Comparison of ENCODE assay signal across 10 cellular contexts in the genomic region with DNA sequence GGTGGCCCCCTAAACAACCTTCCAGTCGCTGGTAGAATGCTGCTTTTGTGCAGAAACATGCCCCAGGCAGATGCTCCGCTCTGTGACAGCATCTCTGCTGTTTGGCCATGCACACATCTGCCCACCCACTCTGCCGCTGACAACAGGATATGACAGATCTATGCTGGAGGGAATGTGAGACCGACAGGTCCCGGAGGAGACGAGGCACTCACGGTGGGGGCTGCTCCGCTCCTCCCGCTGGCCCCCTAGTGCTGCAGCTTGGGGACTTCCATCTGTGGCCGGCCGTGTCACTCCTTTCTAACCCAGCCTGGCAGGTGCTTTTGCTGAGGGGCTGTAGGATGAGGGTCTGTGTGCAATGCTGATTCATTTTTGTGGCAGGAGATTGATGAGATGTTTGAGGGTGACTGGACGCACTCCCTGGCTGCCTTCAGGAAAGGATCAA. TPM values are rescaled to one million over a fixed set of nuclear protein-coding genes. Genes with fewer than 3 reads are reported as not detected.
DNase-seq lines count a peak whose midpoint lies in the region; ATAC-seq and TF ChIP-seq lines count a peak whose summit lies in the region.
"Had no signal": no experiment of that assay in that cellular context is flagged by ENCODE, and none has a peak within 500 bp of the region (broad histone marks: within the 10 kb centered on the region; RNA-seq: fewer than 3 reads in every experiment).

No MANE protein-coding gene starts in this region.

- no peak overlapping the region for H4K5ac ChIP-seq in mesendoderm (ENCODE audit: low read length)

- H3K4me2 ChIP-seq in mesendoderm (ENCODE audit: low read length) = no peak overlapping the region
- H3K4me2 ChIP-seq: neural progenitor cell had no signal

- ATAC-seq in HG02798 (IDR thresholded peaks at IDR 0.05; ENCODE audit: poor library complexity, unreplicated experiment) = peak; percentile 52

- H3K36me3 ChIP-seq in GM06990 (ENCODE audit: control insufficient read depth, insufficient read depth, low read length) = no peaks in the 10 kb centered on the region
- H3K36me3 ChIP-seq in mesendoderm (ENCODE audit: control insufficient read depth, insufficient read depth, low read length) = no peaks in the 10 kb centered on the region
- H3K36me3 ChIP-seq: neural progenitor cell had no signal

- H2BK15ac ChIP-seq in mesendoderm (replicated peaks; ENCODE audit: low read depth) = no peak overlapping the region

- no peak overlapping the region for H2BK120ac ChIP-seq in mesendoderm (ENCODE audit: low read depth, low read length)

- H3K27ac ChIP-seq in mesendoderm (ENCODE audit: low read depth, low read length) (no peak overlapping the region), coronary artery (no peak overlapping the region)
- H3K27ac ChIP-seq: neural progenitor cell had no signal

- H3K79me2 ChIP-seq in mesendoderm (ENCODE audit: control insufficient read depth, insufficient read depth, low read length) = no peaks in the 10 kb centered on the region

- peak overlapping the region; percentile 6 for H3K56ac ChIP-seq in mesendoderm (ENCODE audit: low read length)

- H3K4me3 ChIP-seq in GM06990 (replicated peaks; ENCODE audit: low read depth, low read length) = no peak overlapping the region
- H3K4me3 ChIP-seq in mesendoderm (ENCODE audit: low read length) = no peak overlapping the region
- H3K4me3 ChIP-seq in coronary artery = no peak overlapping the region
- H3K4me3 ChIP-seq: neural progenitor cell had no signal

- TF ChIP-seq CTCF in GM06990 (IDR thresholded peaks at IDR 0.05; ENCODE audit: insufficient read depth, low read length, poor library complexity, severe bottlenecking) (no peak), coronary artery (IDR thresholded peaks at IDR 0.05) (no peak)

- H3K79me1 ChIP-seq in mesendoderm (ENCODE audit: low read length) = no peaks in the 10 kb centered on the region

- peak; percentile 61 for DNase-seq in GM06990 (ENCODE audit: extremely low read depth, insufficient read length)
- DNase-seq in activated CD8-positive, alpha-beta memory T cell treated with anti-CD3 and anti-CD28 coated beads for 4 hours (ENCODE audit: low read depth in 2 of 2) = peak; percentile 7 to 27
- peak; percentile 66 for DNase-seq in mesendoderm
- no peak for DNase-seq in coronary artery (ENCODE audit: low spot score)
- DNase-seq in SW480 (ENCODE audit: low spot score) = no peak
- no peak for DNase-seq in hippocampal formation (lab: John Stamatoyannopoulos, UW)
- DNase-seq in NCI-H2107 treated with DMSO at 0.1 percent for 48 hours (lab: John Stamatoyannopoulos, UW; ENCODE audit: unreplicated experiment) = no peak
- DNase-seq: GF-D8 had no signal

- H3K4me1 ChIP-seq in mesendoderm (ENCODE audit: control insufficient read depth, low read depth, low read length) = peaks cover 7% of the 10 kb centered on the region
- H3K4me1 ChIP-seq: neural progenitor cell had no signal

- no peaks in the 10 kb centered on the region for H3K27me3 ChIP-seq in GM06990 (replicated peaks; ENCODE audit: control insufficient read depth, insufficient read depth, low read length)
- no peaks in the 10 kb centered on the region for H3K27me3 ChIP-seq in mesendoderm (ENCODE audit: insufficient read depth, low read length, poor library complexity)
- H3K27me3 ChIP-seq: neural progenitor cell had no signal

- no peak overlapping the region for H2AK5ac ChIP-seq in mesendoderm (ENCODE audit: low read length)

- no peak overlapping the region for H3K9ac ChIP-seq in mesendoderm (ENCODE audit: low read length)
- H3K9ac ChIP-seq: neural progenitor cell had no signal

- no peak overlapping the region for H3K18ac ChIP-seq in mesendoderm (ENCODE audit: low read length)

- no peak overlapping the region for H3K23ac ChIP-seq in mesendoderm (ENCODE audit: low read length)

- no peak overlapping the region for H4K8ac ChIP-seq in mesendoderm (ENCODE audit: low read depth, low read length)

- no CpG with 5 or more reads among the region's 12 CpGs for WGBS in mesendoderm (ENCODE audit: extremely low coverage, insufficient coverage, low lambda C conversion rate)

- H3K4ac ChIP-seq in mesendoderm (ENCODE audit: low read depth, low read length) = no peak overlapping the region

- H2BK5ac ChIP-seq in mesendoderm (ENCODE audit: low read length) = no peak overlapping the region

RNA-seq across cellular contexts. Expression of a gene that starts 49.1 kb away (rescaled TPM):
- polyA plus RNA-seq in mesendoderm (2013, experiment 1 of 2) = 0.60 TPM
- polyA plus RNA-seq in mesendoderm (2013, experiment 2 of 2) = 0.53 TPM

Comparison
In these comparisons a context has a peak if more than half of its experiments do, and no peak if none do; other contexts are left out.
1. DNase-seq: peak in GM06990 (single experiment), activated CD8-positive, alpha-beta memory T cell treated with anti-CD3 and anti-CD28 coated beads for 4 hours (2 of 2) and mesendoderm (single experiment); none in coronary artery (single experiment), SW480 (single experiment), hippocampal formation (0 of 2) and NCI-H2107 treated with DMSO at 0.1 percent for 48 hours (single experiment).